ENCODE assay signal across 26 cellular contexts in genomic region chrX:68909945-68910344, GRCh38.
"Had no signal": no experiment of that assay in that cellular context is flagged by ENCODE, and none has a peak within 500 bp of the region (broad histone marks: within the 10 kb centered on the region; RNA-seq: fewer than 3 reads in every experiment).

No MANE protein-coding gene starts in this region.

- H3K9me3 ChIP-seq: adrenal gland, ascending aorta, breast epithelium had no signal

- H3K27ac ChIP-seq: adrenal gland, ascending aorta, breast epithelium, cardiac muscle cell, coronary artery, dorsolateral prefrontal cortex had no signal

- H3K4me1 ChIP-seq: adrenal gland, ascending aorta, breast epithelium had no signal

- DNase-seq: activated CD4-positive, alpha-beta memory T cell treated with anti-CD3 and anti-CD28 coated beads for 36 hours; activated CD4-positive, alpha-beta T cell treated with anti-CD3 and anti-CD28 coated beads for 36 hours; activated CD4-positive, alpha-beta T cell treated with anti-CD3 and anti-CD28 coated beads, Interleukin-2, amount 10 ng/mL, durations not matched to agents 24 days and 14 days; activated CD4-positive, CD25-positive, alpha-beta regulatory T cell; activated CD4-positive, CD25-positive, alpha-beta regulatory T cell treated with anti-CD3 and anti-CD28 coated beads, Interleukin-2, amount 50 U/mL, for 72 hours; activated CD8-positive, alpha-beta memory T cell treated with anti-CD3 and anti-CD28 coated beads, Interleukin-2, amount 10 ng/mL, durations not matched to agents 7 days and 5 days; activated CD8-positive, alpha-beta memory T cell treated with anti-CD3 and anti-CD28 coated beads, Interleukin-2, amount 50 U/mL, for 4 hours; activated CD8-positive, alpha-beta T cell treated with anti-CD3 and anti-CD28 coated beads, Interleukin-2, amount 10 ng/mL, durations not matched to agents 7 days and 5 days; activated effector memory CD4-positive, alpha-beta T cell treated with anti-CD3 and anti-CD28 coated beads, Interleukin-2, amount 50 U/mL, for 16 hours; activated naive CD4-positive, alpha-beta T cell treated with anti-CD3 and anti-CD28 coated beads for 36 hours; activated naive CD8-positive, alpha-beta T cell treated with anti-CD3 and anti-CD28 coated beads for 36 hours; activated naive CD8-positive, alpha-beta T cell treated with anti-CD3 and anti-CD28 coated beads, Interleukin-2, amount 50 U/mL, for 24 hours; activated T-cell treated with anti-CD3 and anti-CD28 coated beads, Interleukin-2, amount 50 U/mL, for 1 hour; activated T-cell treated with anti-CD3 and anti-CD28 coated beads, Interleukin-2, amount 50 U/mL, for 48 hours; adrenal gland; dorsolateral prefrontal cortex; effector memory CD4-positive, alpha-beta T cell; endodermal cell; foreskin fibroblast; head of caudate nucleus; T-helper 2 cell had no signal

- H3K4me3 ChIP-seq: adrenal gland, ascending aorta, breast epithelium, cardiac muscle cell, coronary artery, dorsolateral prefrontal cortex had no signal

- H3K36me3 ChIP-seq: adrenal gland, ascending aorta, breast epithelium, cardiac muscle cell had no signal

- H3K27me3 ChIP-seq: ascending aorta, cardiac muscle cell had no signal

- ATAC-seq: activated CD4-positive, alpha-beta T cell treated with anti-CD3 and anti-CD28 coated beads for 36 hours; activated CD8-positive, alpha-beta memory T cell treated with anti-CD3 and anti-CD28 coated beads, Interleukin-2, amount 10 ng/mL, durations not matched to agents 7 days and 5 days; activated CD8-positive, alpha-beta T cell treated with anti-CD3 and anti-CD28 coated beads, Interleukin-2, amount 10 ng/mL, durations not matched to agents 7 days and 5 days; activated naive CD8-positive, alpha-beta T cell treated with anti-CD3 and anti-CD28 coated beads, Interleukin-2, amount 50 U/mL, for 24 hours; esophagus mucosa had no signal
